ENCODE assay signal across 20 cellular contexts in the genomic region with DNA sequence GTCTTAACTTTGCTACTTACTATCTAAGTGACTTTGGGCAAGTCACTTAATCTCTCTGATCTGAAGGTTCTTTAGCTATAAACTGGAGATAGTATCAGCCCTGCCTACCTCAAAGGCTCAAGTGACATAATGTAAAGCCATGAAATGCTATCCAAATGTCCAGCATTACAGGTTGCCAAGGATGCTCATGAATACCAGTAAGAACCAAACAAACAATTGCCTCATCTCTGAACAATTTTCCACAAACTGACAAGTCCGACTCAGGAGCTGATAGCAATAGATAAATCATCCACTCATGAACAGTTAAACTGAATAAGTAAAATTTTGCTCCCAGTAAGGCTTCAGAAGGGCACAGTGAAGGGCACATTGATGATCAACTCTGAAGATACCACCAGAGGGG.
DNase-seq lines count a peak whose midpoint lies in the region; ATAC-seq and FAIRE-seq lines count a peak whose summit lies in the region.
"Had no signal": no experiment of that assay in that cellular context is flagged by ENCODE, and none has a peak within 500 bp of the region (broad histone marks: within the 10 kb centered on the region; RNA-seq: fewer than 3 reads in every experiment).

No MANE protein-coding gene starts in this region.

- ATAC-seq in HG02938 (IDR thresholded peaks at IDR 0.05; ENCODE audit: unreplicated experiment) (no peak), HG02884 (IDR thresholded peaks at IDR 0.05; ENCODE audit: unreplicated experiment) (no peak)
- ATAC-seq: HCT116, psoas muscle, upper lobe of right lung had no signal

- FAIRE-seq in HTR-8/SVneo (lab: Jason Lieb, UNC): peak; percentile 51
- FAIRE-seq: A204.1 had no signal

- DNase-seq in AG08395 (ENCODE audit: low spot score) (peak; percentile 12), HTR-8/SVneo (ENCODE audit: insufficient read length, low spot score) (peak; percentile 25), amniotic epithelial cell (ENCODE audit: low read depth) (peak; percentile 61), glomerular visceral epithelial cell (ENCODE audit: extremely low spot score) (peak; percentile 25), GF-D8 (lab: John Stamatoyannopoulos, UW) (no peak), NCI-H510A (lab: John Stamatoyannopoulos, UW) (no peak)
- DNase-seq: activated gamma-delta T cell treated with Interleukin-2 at 50 U/mL for 16 hours; cortex of kidney; mammary epithelial cell; MM.1S; NCI-H1417; NCI-H446 treated with DMSO at 0.1 percent for 48 hours; psoas muscle; SJCRH30; stimulated activated CD4-positive, alpha-beta T cell treated with anti-CD3 and anti-CD28 coated beads, Interleukin-1b, Interleukin-23, amount 100 ng/mL, for 48 hours; upper lobe of right lung had no signal

Comparison
In these comparisons a context has a peak if more than half of its experiments do, and no peak if none do; other contexts are left out.
1. DNase-seq: peak in AG08395 (single experiment), HTR-8/SVneo (single experiment), amniotic epithelial cell (single experiment) and glomerular visceral epithelial cell (single experiment); none in GF-D8 (single experiment) and NCI-H510A (single experiment).